ENCODE assay signal across 27 cellular contexts in the genomic region with DNA sequence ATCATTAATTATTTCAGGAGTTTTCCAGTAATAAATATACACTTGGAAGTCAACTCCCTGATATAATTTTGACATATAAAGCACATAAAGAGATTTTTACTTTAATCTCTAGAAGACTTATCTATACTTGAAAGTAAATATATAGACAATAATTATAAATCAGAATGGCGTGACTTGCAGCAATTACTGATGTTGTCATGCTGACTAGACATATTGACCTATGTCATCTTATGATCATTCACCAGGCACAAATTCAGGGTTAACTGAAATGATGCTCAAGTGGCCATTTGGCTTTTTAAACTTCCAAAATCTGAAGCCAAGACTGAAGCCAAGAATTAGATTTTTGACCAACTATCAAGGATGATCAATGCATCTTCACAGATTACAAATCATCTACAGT.
DNase-seq lines count a peak whose midpoint lies in the region; ATAC-seq, FAIRE-seq and TF ChIP-seq lines count a peak whose summit lies in the region.
"Had no signal": no experiment of that assay in that cellular context is flagged by ENCODE, and none has a peak within 500 bp of the region (broad histone marks: within the 10 kb centered on the region; RNA-seq: fewer than 3 reads in every experiment).

No MANE protein-coding gene starts in this region.

- no peak overlapping the region for H3K27ac Mint-ChIP-seq in stimulated activated naive CD8-positive, alpha-beta T cell treated with anti-CD3 and anti-CD28 coated beads, Interleukin-15, amount 100 ng/mL, for 72 hours
- H3K27ac Mint-ChIP-seq: CD14-positive monocyte; CD4-positive, alpha-beta memory T cell; CD4-positive, CD25-positive, alpha-beta regulatory T cell; CD8-positive, alpha-beta memory T cell had no signal

- TF ChIP-seq RAD21 in HepG2 (CRISPR knock-in tag; IDR thresholded peaks at IDR 0.05) (no peak), HCT116 (IDR thresholded peaks at IDR 0.05; ENCODE audit: low read depth) (no peak), K562 (CRISPR knock-in tag; conservative IDR thresholded peaks at IDR 0.05 in 1 of 2, IDR thresholded peaks at IDR 0.05 in 1 of 2) (no peak)

- RAD21 ChIA-PET in HCT116 (lab: Charles Lee; ENCODE audit: low non-redundant PET in 1 of 2, low total read pairs in 2 of 2, uncharacterized antibody in 2 of 2, unreplicated experiment in 2 of 2) = no interaction called here

- no peaks in the 10 kb centered on the region for H3K4me1 Mint-ChIP-seq in stimulated activated naive CD8-positive, alpha-beta T cell treated with anti-CD3 and anti-CD28 coated beads, Interleukin-15, amount 100 ng/mL, for 72 hours
- H3K4me1 Mint-ChIP-seq: CD14-positive monocyte; CD4-positive, alpha-beta memory T cell; CD4-positive, CD25-positive, alpha-beta regulatory T cell; CD8-positive, alpha-beta memory T cell had no signal

- H3K79me2 ChIP-seq in HepG2 (ENCODE audit: insufficient read depth, low read length) (no peaks in the 10 kb centered on the region), HCT116 (ENCODE audit: insufficient read depth, low read length) (no peaks in the 10 kb centered on the region), K562 (ENCODE audit: control insufficient read depth, insufficient read depth, low read length) (no peaks in the 10 kb centered on the region)

- H3K27me3 ChIP-seq in HepG2 (ENCODE audit: control insufficient read depth in 1 of 2, insufficient read depth in 2 of 2, low read length in 2 of 2) (no peaks in the 10 kb centered on the region; a peak in 1 of 5 replicates), right lobe of liver (no peaks in the 10 kb centered on the region), HCT116 (ENCODE audit: insufficient read depth, low read length) (no peaks in the 10 kb centered on the region), K562 (ENCODE audit: control insufficient read depth in 2 of 2, insufficient read depth in 2 of 2, low read length in 2 of 2) (no peaks in the 10 kb centered on the region)
- H3K27me3 ChIP-seq: BLaER1 had no signal

- no peak for TF ChIP-seq EP300 in HepG2 (IDR thresholded peaks at IDR 0.05; ENCODE audit: low read depth in 2 of 2, low read length in 2 of 2)
- TF ChIP-seq EP300 in HepG2 (CRISPR knock-in tag; IDR thresholded peaks at IDR 0.05; ENCODE audit: borderline replicate concordance) = no peak
- no peak for TF ChIP-seq EP300 in K562 (IDR thresholded peaks at IDR 0.05; ENCODE audit: low read length)

- H3K9me3 Mint-ChIP-seq in stimulated activated naive CD8-positive, alpha-beta T cell treated with anti-CD3 and anti-CD28 coated beads, Interleukin-15, amount 100 ng/mL, for 72 hours = no peaks in the 10 kb centered on the region
- H3K9me3 Mint-ChIP-seq: CD8-positive, alpha-beta memory T cell had no signal

- ATAC-seq in HepG2 = no peak
- ATAC-seq in right lobe of liver = no peak
- ATAC-seq in HCT116 = no peak
- ATAC-seq in K562 = no peak
- no peak for ATAC-seq in HG02840 (IDR thresholded peaks at IDR 0.05; ENCODE audit: low FRiP score, unreplicated experiment)
- ATAC-seq in stimulated activated naive CD8-positive, alpha-beta T cell treated with anti-CD3 and anti-CD28 coated beads, Interleukin-15, amount 100 ng/mL, for 72 hours = no peak
- ATAC-seq: GM12878 had no signal

- H3K9ac ChIP-seq in HepG2 (ENCODE audit: insufficient read depth, low read depth, low read length) (no peak overlapping the region), HCT116 (ENCODE audit: low read length) (no peak overlapping the region), K562 (ENCODE audit: insufficient read depth in 1 of 2, low read depth in 2 of 2, low read length in 2 of 2) (no peak overlapping the region)
- H3K9ac ChIP-seq: BLaER1 had no signal

- no peak for FAIRE-seq in HepG2 (lab: Jason Lieb, UNC)
- no peak for FAIRE-seq in K562 (lab: Jason Lieb, UNC)
- FAIRE-seq in islet of Langerhans (lab: Jason Lieb, UNC) = peak; percentile 30
- FAIRE-seq: GM12878, GM12892, GM18507 had no signal

- CTCF ChIA-PET in HepG2 (lab: Yijun Ruan, JAX; ENCODE audit: low intra/inter-chr PET ratio, low total read pairs) (no interaction called here), HCT116 (lab: Charles Lee) (no interaction called here), K562 (lab: Yijun Ruan, JAX; ENCODE audit: low intra/inter-chr PET ratio) (no interaction called here)

- POLR2A ChIA-PET in HepG2 (lab: Yijun Ruan, JAX) (no interaction called here), HCT116 (lab: Charles Lee) (no interaction called here), K562 (lab: Yijun Ruan, JAX) (no interaction called here)

- WGBS in HepG2 (ENCODE audit: low lambda C conversion rate) = 3% methylated on average over 1 of the region's 1 CpG
- WGBS in right lobe of liver (ENCODE audit: insufficient coverage, low coverage, low lambda C conversion rate, missing lambda C conversion rate) = 43% methylated on average over 1 of the region's 1 CpG
- WGBS in K562 (ENCODE audit: insufficient coverage, low coverage, missing lambda C conversion rate) = 0% methylated on average over 1 of the region's 1 CpG

- BruUV-seq in HepG2 (replicated peaks; lab: Mats Ljungman, UMichigan) (no TSS peak), HCT116 (replicated peaks; lab: Mats Ljungman, UMichigan) (no TSS peak), K562 (replicated peaks; lab: Mats Ljungman, UMichigan) (no TSS peak)

- H3K9me1 ChIP-seq in K562 (ENCODE audit: control insufficient read depth, insufficient read depth, low read length) = no peaks in the 10 kb centered on the region

- no peaks in the 10 kb centered on the region for H3K9me2 ChIP-seq in HCT116 (ENCODE audit: insufficient read depth)

- TF ChIP-seq POLR2A in HepG2 (IDR thresholded peaks at IDR 0.05; ENCODE audit: insufficient read depth in 1 of 2, low read depth in 2 of 2, low read length in 2 of 2) (no peak), right lobe of liver (IDR thresholded peaks at IDR 0.05) (no peak), HCT116 (IDR thresholded peaks at IDR 0.05; ENCODE audit: borderline replicate concordance, extremely low read depth, insufficient read depth, insufficient read length) (no peak), K562 (conservative IDR thresholded peaks at IDR 0.05) (no peak)

- intact Hi-C loops in HepG2 (cut with micrococcal nuclease; ENCODE audit: unreplicated experiment) (no loop called here), right lobe of liver (cut with DNase I) (no loop called here), HCT116 (cut with micrococcal nuclease) (no loop called here), K562 (cut with micrococcal nuclease) (no loop called here)

- H4K20me1 ChIP-seq in HepG2 (ENCODE audit: insufficient read depth, low read length) (no peaks in the 10 kb centered on the region), HCT116 (ENCODE audit: insufficient read depth) (no peaks in the 10 kb centered on the region), K562 (replicated peaks; ENCODE audit: control insufficient read depth, insufficient read depth, low read length) (no peaks in the 10 kb centered on the region)
- H4K20me1 ChIP-seq: BLaER1 had no signal

- no peak overlapping the region for H3K4me3 Mint-ChIP-seq in stimulated activated naive CD8-positive, alpha-beta T cell treated with anti-CD3 and anti-CD28 coated beads, Interleukin-15, amount 100 ng/mL, for 72 hours
- H3K4me3 Mint-ChIP-seq: CD4-positive, alpha-beta memory T cell; CD4-positive, CD25-positive, alpha-beta regulatory T cell; CD8-positive, alpha-beta memory T cell had no signal

- H3K4me2 ChIP-seq in HepG2 (ENCODE audit: low read depth, low read length) = no peak overlapping the region
- no peak overlapping the region for H3K4me2 ChIP-seq in HCT116 (ENCODE audit: low read length)
- H3K4me2 ChIP-seq in K562 (ENCODE audit: insufficient read depth, low read length) = no peak overlapping the region
- H3K4me2 ChIP-seq: BLaER1 had no signal

- H3K4me3 ChIP-seq in HepG2 (replicated peaks in 1 of 3; ENCODE audit: insufficient read depth in 1 of 3, low read depth in 2 of 3, low read length in 3 of 3) = no peak overlapping the region
- H3K4me3 ChIP-seq in right lobe of liver = no peak overlapping the region
- no peak overlapping the region for H3K4me3 ChIP-seq in HCT116 (replicated peaks in 1 of 2; ENCODE audit: low read depth in 1 of 2, low read length in 2 of 2)
- no peak overlapping the region for H3K4me3 ChIP-seq in K562
- H3K4me3 ChIP-seq: BLaER1, GM12878 had no signal

- in situ Hi-C loops in HepG2 (cut with HindIII; ENCODE audit: extremely low pct_ligation_motif_present, low pct_unique_long_range_greater_than_20kb) (loop anchor here (25.0 kb wide), 1 partner anchor 465 kb away; a partner anchor contains a TSS), K562 (cut with MboI) (no loop called here)

- DNase-seq in HepG2 (ENCODE audit: low spot score) (no peak), right lobe of liver (no peak), HCT116 (ENCODE audit: low read depth, low spot score) (no peak), K562 (ENCODE audit: extremely low read depth in 1 of 4, low spot score in 3 of 4) (no peak), A172 (ENCODE audit: low spot score) (no peak)
- DNase-seq in stimulated activated naive CD8-positive, alpha-beta T cell treated with anti-CD3 and anti-CD28 coated beads, Interleukin-15, amount 100 ng/mL, for 72 hours = no peak
- DNase-seq: 8988T; ACHN; BE2C; C1 segment of cervical spinal cord; CD4-positive, alpha-beta memory T cell; CD4-positive, CD25-positive, alpha-beta regulatory T cell; CD8-positive, alpha-beta memory T cell; COR-L47; DMS 273 treated with DMSO at 0.1 percent for 48 hours; DMS153; DMS79; DND-41; EL; GDM1 had no signal

- no peaks in the 10 kb centered on the region for H3K9me3 ChIP-seq in HepG2 (ENCODE audit: low read length)
- H3K9me3 ChIP-seq in right lobe of liver = no peaks in the 10 kb centered on the region
- no peaks in the 10 kb centered on the region for H3K9me3 ChIP-seq in HCT116 (ENCODE audit: control insufficient read depth in 1 of 2, insufficient read depth in 1 of 2, low read depth in 1 of 2, low read length in 2 of 2)
- H3K9me3 ChIP-seq in K562 (replicated peaks; ENCODE audit: control insufficient read depth, insufficient read depth, low read depth, low read length) = no peaks in the 10 kb centered on the region
- H3K9me3 ChIP-seq: BE2C, BLaER1 had no signal

- peaks cover 25% of the 10 kb centered on the region for H3K27me3 Mint-ChIP-seq in stimulated activated naive CD8-positive, alpha-beta T cell treated with anti-CD3 and anti-CD28 coated beads, Interleukin-15, amount 100 ng/mL, for 72 hours

- no peak for TF ChIP-seq CTCF in HepG2 (CRISPR knock-in tag; IDR thresholded peaks at IDR 0.05)
- TF ChIP-seq CTCF in right lobe of liver (IDR thresholded peaks at IDR 0.05) = no peak
- TF ChIP-seq CTCF in HCT116 (IDR thresholded peaks at IDR 0.05 in 2 of 3, conservative IDR thresholded peaks at IDR 0.05 in 1 of 3; ENCODE audit: borderline replicate concordance in 1 of 3, insufficient read depth in 1 of 3, low read depth in 2 of 3, low read length in 2 of 3) = no peak
- TF ChIP-seq CTCF in K562 (IDR thresholded peaks at IDR 0.05 in 2 of 3, conservative IDR thresholded peaks at IDR 0.05 in 1 of 3; ENCODE audit: insufficient read depth in 2 of 3, low read depth in 1 of 3, low read length in 3 of 3) = no peak

- H3K27ac ChIP-seq in HepG2 (ENCODE audit: extremely low read length, insufficient read depth, low read length) (no peak overlapping the region), right lobe of liver (no peak overlapping the region), HCT116 (ENCODE audit: low read depth, low read length) (no peak overlapping the region), K562 (ENCODE audit: extremely low read depth, low read depth, low read length) (no peak overlapping the region)
- H3K27ac ChIP-seq: BLaER1 had no signal

- no peaks in the 10 kb centered on the region for H3K36me3 ChIP-seq in HepG2 (replicated peaks in 1 of 2; ENCODE audit: control insufficient read depth in 1 of 2, insufficient read depth in 2 of 2, low read length in 2 of 2)
- H3K36me3 ChIP-seq in right lobe of liver = no peaks in the 10 kb centered on the region
- H3K36me3 ChIP-seq in HCT116 (ENCODE audit: control insufficient read depth in 1 of 2, insufficient read depth in 2 of 2, low read length in 2 of 2) = no peaks in the 10 kb centered on the region
- H3K36me3 ChIP-seq in K562 (ENCODE audit: control insufficient read depth, insufficient read depth, low read length) = no peaks in the 10 kb centered on the region
- H3K36me3 ChIP-seq: BE2C, BLaER1 had no signal

- H3K4me1 ChIP-seq in HepG2 (ENCODE audit: insufficient read depth, low read length) = no peaks in the 10 kb centered on the region
- H3K4me1 ChIP-seq in right lobe of liver = peaks cover 0 to 5% (median 0%) of the 10 kb centered on the region in 4 donors
- no peaks in the 10 kb centered on the region; a peak in 1 of 4 replicates for H3K4me1 ChIP-seq in HCT116 (ENCODE audit: control insufficient read depth in 1 of 2, insufficient read depth in 2 of 2, low read length in 2 of 2)
- no peaks in the 10 kb centered on the region for H3K4me1 ChIP-seq in K562 (replicated peaks in 1 of 2; ENCODE audit: control insufficient read depth in 2 of 2, insufficient read depth in 2 of 2, low read length in 2 of 2)
- H3K4me1 ChIP-seq: BE2C, BLaER1 had no signal

- H2AFZ ChIP-seq in HepG2 (ENCODE audit: low read length) (no peak overlapping the region), HCT116 (ENCODE audit: low read depth, low read length, poor library complexity, severe bottlenecking) (peak overlapping the region; percentile 37), K562 (ENCODE audit: low read depth, low read length) (no peak overlapping the region)
